Comparison of ENCODE assay signal across 8 cellular contexts in the genomic region with DNA sequence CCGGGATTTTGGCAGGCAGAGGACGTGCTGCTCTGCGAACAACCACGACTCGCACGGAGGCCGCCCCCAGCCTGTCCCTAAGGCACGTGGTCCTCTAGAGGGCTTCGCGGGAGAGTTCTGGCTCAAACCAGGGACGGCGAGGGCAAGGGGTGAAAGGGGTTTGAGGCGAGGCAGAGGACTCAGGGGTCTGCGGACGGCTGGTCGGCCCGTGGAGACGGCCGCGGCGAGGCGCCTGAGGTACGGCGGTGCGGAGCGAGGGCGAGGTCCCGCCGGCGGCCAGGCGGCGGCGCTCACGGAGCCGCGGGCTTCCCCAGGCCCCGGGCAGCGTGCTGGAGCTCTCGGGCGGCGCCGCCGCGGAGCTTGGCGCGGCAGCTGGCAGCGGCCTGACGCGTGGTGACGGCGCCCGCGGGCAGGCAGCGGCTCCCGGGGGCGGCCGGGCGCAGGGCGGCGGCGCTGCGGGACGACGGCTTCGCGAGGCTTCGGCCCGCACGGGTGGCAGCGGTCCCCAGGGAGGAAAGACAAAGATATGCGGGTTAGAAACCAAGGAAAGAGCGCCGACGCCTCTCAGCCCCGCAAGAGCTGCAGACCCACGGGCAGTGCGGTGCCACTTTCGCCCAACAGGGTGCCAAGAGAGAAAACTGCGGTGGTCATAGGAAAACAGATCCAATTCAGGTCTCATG. TPM values are rescaled to one million over a fixed set of nuclear protein-coding genes. Genes with fewer than 3 reads are reported as not detected.
DNase-seq lines count a peak whose midpoint lies in the region; ATAC-seq lines count a peak whose summit lies in the region.

No MANE protein-coding gene starts in this region.

- H3K36me3 ChIP-seq in mesodermal cell (ENCODE audit: control insufficient read depth, insufficient read depth, low read length), result no peaks in the 10 kb centered on the region

- H3K36me3 Mint-ChIP-seq in effector memory CD8-positive, alpha-beta T cell (ENCODE audit: insufficient read depth), result peaks cover 6% of the 10 kb centered on the region

- H3K4me1 Mint-ChIP-seq in effector memory CD8-positive, alpha-beta T cell (ENCODE audit: low read depth in 2 of 2), result peaks cover 5 to 7% of the 10 kb centered on the region in 2 donors

- H3K9me3 Mint-ChIP-seq in effector memory CD8-positive, alpha-beta T cell, result no peaks in the 10 kb centered on the region

- H3K27ac ChIP-seq in mesodermal cell (ENCODE audit: low read depth, low read length, severe bottlenecking), result no peak overlapping the region

- ATAC-seq in GM18858 (IDR thresholded peaks at IDR 0.05; ENCODE audit: unreplicated experiment) (peak; percentile 93), HG03103 (IDR thresholded peaks at IDR 0.05; ENCODE audit: low read depth, unreplicated experiment) (peak; percentile 98)
- peak; percentile 99 for ATAC-seq in effector memory CD8-positive, alpha-beta T cell (replicated peaks)

- peak overlapping the region; percentile 66 to 68 for H3K4me3 Mint-ChIP-seq in effector memory CD8-positive, alpha-beta T cell

- no peaks in the 10 kb centered on the region for H3K27me3 Mint-ChIP-seq in effector memory CD8-positive, alpha-beta T cell

- peak overlapping the region in 1 of 2 donors; percentile 51 for H3K27ac Mint-ChIP-seq in effector memory CD8-positive, alpha-beta T cell

- peak overlapping the region; percentile 3 for H3K4me3 ChIP-seq in mesodermal cell (ENCODE audit: extremely low read depth, insufficient read depth, low read length, poor library complexity, severe bottlenecking)

- H3K9me3 ChIP-seq in mesodermal cell (ENCODE audit: control insufficient read depth, low read length), result no peaks in the 10 kb centered on the region

- no peaks in the 10 kb centered on the region for H3K4me1 ChIP-seq in mesodermal cell (ENCODE audit: control insufficient read depth, insufficient read depth, low read length, poor library complexity, severe bottlenecking)

- WGBS in mesodermal cell (ENCODE audit: insufficient coverage in 2 of 2), 2 experiments, result 6 to 7% methylated on average over 56 to 66 of the region's 79 CpGs

- peak; percentile 74 for DNase-seq in 8988T
- peak; percentile 68 for DNase-seq in NCI-H460 (ENCODE audit: extremely low read depth, low read depth)
- DNase-seq in activated CD8-positive, alpha-beta memory T cell treated with anti-CD3 and anti-CD28 coated beads for 1 hour (ENCODE audit: extremely low read depth in 1 of 2, low read depth in 1 of 2), result peak; percentile 21 to 63
- DNase-seq in effector memory CD8-positive, alpha-beta T cell, result peak; percentile 56 to 71 (median 68)
- peak; percentile 41 to 45 for DNase-seq in stimulated activated CD8-positive, alpha-beta memory T cell treated with anti-CD3 and anti-CD28 coated beads, Interleukin-2, amount 100 ng/mL, for 1 hour (ENCODE audit: low read depth in 2 of 2)

RNA-seq across cellular contexts. Expression of gene ZNF800, which starts 44.8 kb away (rescaled TPM):
- total RNA-seq in NCI-H460 (2014; rRNA removed; shearing (Covaris generic)), result 20.3 and 21.4 TPM in 2 replicates
- polyA plus RNA-seq in NCI-H460 (2014; cell fraction: nucleus; rRNA removed), result 9.6 and 13.4 TPM in 2 replicates
- 17.9 TPM for polyA plus RNA-seq in mesodermal cell (2013, experiment 1 of 2)
- 18.9 TPM for polyA plus RNA-seq in mesodermal cell (2013, experiment 2 of 2)
